Comparison of ENCODE assay signal across 8 cellular contexts in genomic region chr12:4037747-4038312, GRCh38.
DNase-seq lines count a peak whose midpoint lies in the region; ATAC-seq lines count a peak whose summit lies in the region.

No MANE protein-coding gene starts in this region.

- no peaks in the 10 kb centered on the region for H3K36me3 ChIP-seq in naive thymus-derived CD4-positive, alpha-beta T cell (ENCODE audit: control insufficient read depth in 2 of 3, insufficient read depth in 3 of 3, low read length in 3 of 3)

- H3K27me3 Mint-ChIP-seq in activated CD4-positive, alpha-beta T cell treated with anti-CD3 and anti-CD28 coated beads, Interleukin-2, amount 10 ng/mL, durations not matched to agents 24 days and 14 days = peaks cover 27% of the 10 kb centered on the region
- H3K27me3 Mint-ChIP-seq in naive thymus-derived CD4-positive, alpha-beta T cell = peaks cover 0 to 39% (median 0%) of the 10 kb centered on the region in 5 donors

- H3K4me1 Mint-ChIP-seq in activated CD4-positive, alpha-beta T cell treated with anti-CD3 and anti-CD28 coated beads, Interleukin-2, amount 10 ng/mL, durations not matched to agents 24 days and 14 days = peaks cover 7% of the 10 kb centered on the region
- H3K4me1 Mint-ChIP-seq in naive thymus-derived CD4-positive, alpha-beta T cell = peaks cover 0 to 15% (median 0%) of the 10 kb centered on the region in 7 donors

- peak; percentile 13 for DNase-seq in activated CD4-positive, alpha-beta T cell treated with anti-CD3 and anti-CD28 coated beads, Interleukin-2, amount 50 U/mL, for 1 hour
- no peak for DNase-seq in activated CD4-positive, alpha-beta T cell treated with anti-CD3 and anti-CD28 coated beads, Interleukin-2, amount 10 ng/mL, durations not matched to agents 24 days and 14 days
- peak; percentile 33 for DNase-seq in NCI-H226
- DNase-seq in effector CD8-positive, alpha-beta T cell (lab: John Stamatoyannopoulos, UW) = peak; percentile 4
- DNase-seq in naive thymus-derived CD4-positive, alpha-beta T cell = peak in 5 of 9 donors; percentile 19 to 31 (median 21)
- DNase-seq in NCI-H1417 treated with DMSO at 0.1 percent for 48 hours (lab: John Stamatoyannopoulos, UW) = no peak
- no peak for DNase-seq in DMS153 treated with DMSO at 0.1 percent for 48 hours (lab: John Stamatoyannopoulos, UW; ENCODE audit: unreplicated experiment)
- DNase-seq in activated CD4-positive, alpha-beta T cell treated with anti-CD3 and anti-CD28 coated beads, Interleukin-2, amount 50 U/mL, for 4 hours = no peak

- POLR2A ChIA-PET in naive thymus-derived CD4-positive, alpha-beta T cell (lab: Charles Lee) = interaction anchor here (0.5 to 1.5 kb wide), 8 partner anchors 12 to 155 kb away, joined by 3 to 6 read pairs (median 4); no protein-coding TSS in a partner anchor

- H3K27ac Mint-ChIP-seq in activated CD4-positive, alpha-beta T cell treated with anti-CD3 and anti-CD28 coated beads, Interleukin-2, amount 10 ng/mL, durations not matched to agents 24 days and 14 days = no peak overlapping the region
- no peak overlapping the region for H3K27ac Mint-ChIP-seq in naive thymus-derived CD4-positive, alpha-beta T cell

- no peaks in the 10 kb centered on the region for H3K36me3 Mint-ChIP-seq in activated CD4-positive, alpha-beta T cell treated with anti-CD3 and anti-CD28 coated beads, Interleukin-2, amount 10 ng/mL, durations not matched to agents 24 days and 14 days (ENCODE audit: low read depth)
- peaks cover 0 to 17% (median 13%) of the 10 kb centered on the region in 5 donors for H3K36me3 Mint-ChIP-seq in naive thymus-derived CD4-positive, alpha-beta T cell

- ATAC-seq in naive thymus-derived CD4-positive, alpha-beta T cell = no peak

- H3K4me3 Mint-ChIP-seq in activated CD4-positive, alpha-beta T cell treated with anti-CD3 and anti-CD28 coated beads, Interleukin-2, amount 10 ng/mL, durations not matched to agents 24 days and 14 days = no peak overlapping the region
- H3K4me3 Mint-ChIP-seq in naive thymus-derived CD4-positive, alpha-beta T cell = no peak overlapping the region

- intact Hi-C loops in activated CD4-positive, alpha-beta T cell treated with anti-CD3 and anti-CD28 coated beads, Interleukin-2, amount 10 ng/mL, durations not matched to agents 24 days and 14 days (cut with micrococcal nuclease) = loop anchor here (5.0 kb wide), 1 partner anchor 151 kb away; no protein-coding TSS in a partner anchor
- intact Hi-C loops in naive thymus-derived CD4-positive, alpha-beta T cell (cut with micrococcal nuclease) = loop anchor here (1.0 to 2.0 kb wide), 6 partner anchors 42 to 239 kb away; no protein-coding TSS in a partner anchor

- no peaks in the 10 kb centered on the region for H3K27me3 ChIP-seq in naive thymus-derived CD4-positive, alpha-beta T cell (ENCODE audit: control insufficient read depth in 2 of 2, insufficient read depth in 2 of 2, low read length in 2 of 2)

- H3K9me3 ChIP-seq in naive thymus-derived CD4-positive, alpha-beta T cell (ENCODE audit: control insufficient read depth in 2 of 3, low read length in 3 of 3) = no peaks in the 10 kb centered on the region

- H3K4me3 ChIP-seq in naive thymus-derived CD4-positive, alpha-beta T cell (ENCODE audit: low read length) = no peak overlapping the region

- no peaks in the 10 kb centered on the region for H3K4me1 ChIP-seq in naive thymus-derived CD4-positive, alpha-beta T cell (ENCODE audit: control insufficient read depth in 2 of 2, insufficient read depth in 2 of 2, low read length in 2 of 2)

- CTCF ChIA-PET in naive thymus-derived CD4-positive, alpha-beta T cell (lab: Charles Lee) = interaction anchor here (0.6 to 6.8 kb wide), 15 partner anchors 10 to 239 kb away, joined by 3 to 100 read pairs (median 10); no protein-coding TSS in a partner anchor

- no peak overlapping the region for H3K27ac ChIP-seq in naive thymus-derived CD4-positive, alpha-beta T cell (ENCODE audit: low read depth, low read length)

- H3K9me3 Mint-ChIP-seq in activated CD4-positive, alpha-beta T cell treated with anti-CD3 and anti-CD28 coated beads, Interleukin-2, amount 10 ng/mL, durations not matched to agents 24 days and 14 days = no peaks in the 10 kb centered on the region
- no peaks in the 10 kb centered on the region for H3K9me3 Mint-ChIP-seq in naive thymus-derived CD4-positive, alpha-beta T cell

Comparison
In these comparisons a context has a peak if more than half of its experiments do, and no peak if none do; other contexts are left out.
1. DNase-seq: peak in activated CD4-positive, alpha-beta T cell treated with anti-CD3 and anti-CD28 coated beads, Interleukin-2, amount 50 U/mL, for 1 hour (single experiment), NCI-H226 (single experiment), effector CD8-positive, alpha-beta T cell (single experiment) and naive thymus-derived CD4-positive, alpha-beta T cell (5 of 9); none in activated CD4-positive, alpha-beta T cell treated with anti-CD3 and anti-CD28 coated beads, Interleukin-2, amount 10 ng/mL, durations not matched to agents 24 days and 14 days (single experiment), NCI-H1417 treated with DMSO at 0.1 percent for 48 hours (single experiment), DMS153 treated with DMSO at 0.1 percent for 48 hours (single experiment) and activated CD4-positive, alpha-beta T cell treated with anti-CD3 and anti-CD28 coated beads, Interleukin-2, amount 50 U/mL, for 4 hours (0 of 2).